In genomic region chr6:166956444-166957086, GRCh38 we compare ENCODE assay signal across 8 cellular contexts. TPM values are rescaled to one million over a fixed set of nuclear protein-coding genes. Genes with fewer than 3 reads are reported as not detected.
DNase-seq lines count a peak whose midpoint lies in the region; ATAC-seq and TF ChIP-seq lines count a peak whose summit lies in the region.

Gene RNASET2, minus strand, starts transcription at chr6:166956550. Its CDS starts 368 bp downstream, at chr6:166956182.

- no peak for TF ChIP-seq RAD21 in IMR-90 (IDR thresholded peaks at IDR 0.05; ENCODE audit: low read length)

- no peak for TF ChIP-seq CTCF in IMR-90 (conservative IDR thresholded peaks at IDR 0.05; ENCODE audit: low read depth, low read length)

- H4K8ac ChIP-seq in IMR-90 (ENCODE audit: low read depth in 2 of 2, low read length in 2 of 2), result peak within 1 kb of the TSS; percentile 54 to 79; a peak in 3 of 4 replicates

- peak within 1 kb of the TSS; percentile 80 for H3K4me2 ChIP-seq in IMR-90 (ENCODE audit: low read depth, low read length)

- H2AK9ac ChIP-seq in IMR-90 (replicated peaks; ENCODE audit: low read depth, low read length, poor library complexity), result peak within 1 kb of the TSS; percentile 68

- peaks cover 10% of the 10 kb centered on the region for H3K4me1 ChIP-seq in IMR-90 (ENCODE audit: control insufficient read depth, insufficient read depth, low read length)
- peaks cover 12% of the 10 kb centered on the region for H3K4me1 ChIP-seq in muscle layer of colon (ENCODE audit: insufficient read depth, low read length)

- H3K9ac ChIP-seq in IMR-90 (ENCODE audit: low read depth, low read length), result peak within 1 kb of the TSS; percentile 70
- H3K9ac ChIP-seq in muscle layer of colon (ENCODE audit: low read length), result peak within 1 kb of the TSS; percentile 57

- H4K5ac ChIP-seq in IMR-90 (ENCODE audit: low read depth, low read length), result peak within 1 kb of the TSS; percentile 36

- H2AFZ ChIP-seq in IMR-90 (replicated peaks; ENCODE audit: low read length, poor library complexity), result peak within 1 kb of the TSS; percentile 96

- peaks cover 75% of the 10 kb centered on the region for H3K4me1 Mint-ChIP-seq in activated T-cell treated with anti-CD3 and anti-CD28 coated beads, Interleukin-2, amount 50 U/mL, for 24 hours (ENCODE audit: low read depth)

- H4K20me1 ChIP-seq in IMR-90 (ENCODE audit: insufficient read depth, low read length), result no peaks in the 10 kb centered on the region

- no peaks in the 10 kb centered on the region for H3K9me3 ChIP-seq in IMR-90 (ENCODE audit: control insufficient read depth, insufficient read depth, low read length)
- no peaks in the 10 kb centered on the region for H3K9me3 ChIP-seq in muscle layer of colon (ENCODE audit: low read length)

- H2BK5ac ChIP-seq in IMR-90 (ENCODE audit: low read depth, low read length, poor library complexity, severe bottlenecking), result no peak within 1 kb of the TSS

- CTCF ChIA-PET in IMR-90 (lab: Yijun Ruan, JAX), result interaction anchor here (0.6 to 1.4 kb wide), 3 partner anchors 10 to 33 kb away, joined by 3 to 4 read pairs (median 3); no protein-coding TSS in a partner anchor

- WGBS in IMR-90 (ENCODE audit: extremely low coverage in 2 of 2, insufficient read length in 1 of 2), 2 experiments, result 1% methylated on average over 33 of the region's 71 CpGs; no CpG with 5 or more reads in 1 of the 2 experiments

- no peak within 1 kb of the TSS for H2BK15ac ChIP-seq in IMR-90 (ENCODE audit: low read depth, low read length)

- H3K27ac ChIP-seq in IMR-90 (ENCODE audit: insufficient read depth, low read length) (peak within 1 kb of the TSS; percentile 50), muscle layer of colon (ENCODE audit: low read depth, low read length) (peak within 1 kb of the TSS; percentile 86)

- H3K23ac ChIP-seq in IMR-90 (ENCODE audit: low read depth, low read length), result no peak within 1 kb of the TSS

- intact Hi-C loops in IMR-90 (cut with micrococcal nuclease), result no loop called here

- peak within 1 kb of the TSS; percentile 96 for H3K27ac Mint-ChIP-seq in activated T-cell treated with anti-CD3 and anti-CD28 coated beads, Interleukin-2, amount 50 U/mL, for 24 hours

- no peak within 1 kb of the TSS for H3K56ac ChIP-seq in IMR-90 (ENCODE audit: extremely low read depth, insufficient read depth, low read length)

- H3K27me3 ChIP-seq in IMR-90 (ENCODE audit: control insufficient read depth, insufficient read depth, low read length) (no peaks in the 10 kb centered on the region), muscle layer of colon (ENCODE audit: control insufficient read depth in 1 of 2, insufficient read depth in 2 of 2, low read length in 2 of 2) (no peaks in the 10 kb centered on the region)

- H3K36me3 ChIP-seq in IMR-90 (ENCODE audit: control insufficient read depth, insufficient read depth, low read length) (no peaks in the 10 kb centered on the region), muscle layer of colon (ENCODE audit: insufficient read depth, low read length) (no peaks in the 10 kb centered on the region)

- no peaks in the 10 kb centered on the region for H3K27me3 Mint-ChIP-seq in activated T-cell treated with anti-CD3 and anti-CD28 coated beads, Interleukin-2, amount 50 U/mL, for 24 hours

- no peak within 1 kb of the TSS for H2BK20ac ChIP-seq in IMR-90 (ENCODE audit: low read depth, low read length)

- no peak within 1 kb of the TSS for H2AK5ac ChIP-seq in IMR-90 (ENCODE audit: low read depth, low read length)

- DNase-seq in DMS 273 treated with DMSO at 0.1 percent for 48 hours (lab: John Stamatoyannopoulos, UW) (peak; percentile 67), IMR-90 (peak; percentile 82), erythroblast (lab: John Stamatoyannopoulos, UW) (peak; percentile 93 to 96)
- DNase-seq in activated T-cell treated with anti-CD3 and anti-CD28 coated beads, Interleukin-2, amount 50 U/mL, for 24 hours, result peak; percentile 100
- peak; percentile 96 to 100 for DNase-seq in stimulated activated CD8-positive, alpha-beta memory T cell treated with anti-CD3 and anti-CD28 coated beads, Interleukin-7, amount 100 ng/mL, for 1 hour (ENCODE audit: low read depth in 2 of 2)

- peaks cover 39% of the 10 kb centered on the region for H3K36me3 Mint-ChIP-seq in activated T-cell treated with anti-CD3 and anti-CD28 coated beads, Interleukin-2, amount 50 U/mL, for 24 hours (ENCODE audit: low read depth)

- 0 out of 2 replicates have a peak within 1 kb of the TSS, but pooled peaks have one; percentile 29 for H3K4ac ChIP-seq in IMR-90 (ENCODE audit: low read depth, low read length)

- no peak; the same call in 1 of the 2 replicates for TF ChIP-seq POLR2A in IMR-90 (IDR thresholded peaks at IDR 0.05; ENCODE audit: low read depth, low read length)
- no peak for TF ChIP-seq POLR2A in erythroblast (IDR thresholded peaks at IDR 0.05; ENCODE audit: low read length)

- POLR2A ChIA-PET in IMR-90 (lab: Charles Lee; ENCODE audit: unreplicated experiment), result no interaction called here

- H4K91ac ChIP-seq in IMR-90 (ENCODE audit: insufficient read depth, low read depth, low read length), result no peak within 1 kb of the TSS; the same call in 1 of the 2 replicates

- no peak within 1 kb of the TSS for H3K14ac ChIP-seq in IMR-90 (replicated peaks; ENCODE audit: low read depth, low read length)

- in situ Hi-C loops in IMR-90 (cut with MboI; ENCODE audit: low sequenced_read_pairs), result no loop called here

- H3K4me3 ChIP-seq in IMR-90 (ENCODE audit: insufficient read depth, low read depth, low read length), result peak within 1 kb of the TSS; percentile 92
- peak within 1 kb of the TSS; percentile 73 to 97 for H3K4me3 ChIP-seq in muscle layer of colon (ENCODE audit: low read depth in 1 of 2, low read length in 2 of 2)

- dilution Hi-C loops in IMR-90 (cut with HindIII; ENCODE audit: low sequenced_read_pairs, unreplicated experiment), result no loop called here

- no peaks in the 10 kb centered on the region for H3K9me3 Mint-ChIP-seq in activated T-cell treated with anti-CD3 and anti-CD28 coated beads, Interleukin-2, amount 50 U/mL, for 24 hours

- peak within 1 kb of the TSS; percentile 90 for H3K4me3 Mint-ChIP-seq in activated T-cell treated with anti-CD3 and anti-CD28 coated beads, Interleukin-2, amount 50 U/mL, for 24 hours

- BruUV-seq in IMR-90 (replicated peaks; lab: Mats Ljungman, UMichigan), result no TSS peak

- no peak within 1 kb of the TSS for H2BK120ac ChIP-seq in IMR-90 (ENCODE audit: low read depth, low read length)

- H3K9me1 ChIP-seq in IMR-90 (ENCODE audit: insufficient read depth, low read length), result no peaks in the 10 kb centered on the region

- ATAC-seq in GM21528 (IDR thresholded peaks at IDR 0.05; ENCODE audit: low FRiP score, unreplicated experiment) (peak; percentile 66), IMR-90 (ENCODE audit: low read depth) (peak; percentile 98)

- H3K79me1 ChIP-seq in IMR-90 (ENCODE audit: low read depth in 1 of 2, low read length in 2 of 2), result peaks cover 0 to 3% of the 10 kb centered on the region in 2 experiments; a peak in 1 of 4 replicates

- no peak within 1 kb of the TSS; the same call in 1 of the 2 replicates for H3K18ac ChIP-seq in IMR-90 (ENCODE audit: low read depth, low read length)

TF ChIP-seq in IMR-90, 13 proteins besides CTCF, POLR2A, EP300 and RAD21 (continues in another document):
- peak; percentile 48; the same call in 1 of the 2 replicates for TF ChIP-seq MAZ (IDR thresholded peaks at IDR 0.05; ENCODE audit: borderline replicate concordance, low read depth, low read length)
- TF ChIP-seq FOS (IDR thresholded peaks at IDR 0.05; ENCODE audit: low read depth, low read length), result no peak
- no peak for TF ChIP-seq RFX5 (IDR thresholded peaks at IDR 0.05; ENCODE audit: low read depth, low read length)
- no peak for TF ChIP-seq CEBPB (IDR thresholded peaks at IDR 0.05; ENCODE audit: low read depth, low read length)
- peak; percentile 88; the same call in 1 of the 2 replicates for TF ChIP-seq MXI1 (IDR thresholded peaks at IDR 0.05; ENCODE audit: borderline replicate concordance, low read depth, low read length)
- no peak for TF ChIP-seq SMC3 (IDR thresholded peaks at IDR 0.05; ENCODE audit: low read depth, low read length)
- no peak for TF ChIP-seq RCOR1 (IDR thresholded peaks at IDR 0.05; ENCODE audit: insufficient replicate concordance, low read length)

TF ChIP-seq in PFSK-1, 5 proteins besides CTCF, POLR2A, EP300 and RAD21:
- TF ChIP-seq SIN3A (IDR thresholded peaks at IDR 0.05; ENCODE audit: borderline replicate concordance, insufficient read depth, low read length) (no peak), POLR2AphosphoS5 (IDR thresholded peaks at IDR 0.05; ENCODE audit: low read depth, low read length) (peak; percentile 62; the same call in 1 of the 2 replicates), FOXP2 (optimal IDR thresholded peaks at IDR 0.05; ENCODE audit: borderline replicate concordance, extremely low read depth, extremely low read length, insufficient read depth) (peak; percentile 60), REST (IDR thresholded peaks at IDR 0.05; ENCODE audit: insufficient read depth in 1 of 2, low read depth in 2 of 2, low read length in 2 of 2) (no peak), TAF1 (IDR thresholded peaks at IDR 0.05; ENCODE audit: borderline replicate concordance, insufficient read depth, low read length) (no peak)

RNA-seq across cellular contexts. Expression of gene RNASET2, which starts in this region (rescaled TPM):
- 13.6 and 14.2 TPM in 2 replicates for total RNA-seq in IMR-90 (2012; rRNA removed)
- polyA plus RNA-seq in IMR-90 (2012; rRNA removed), result 23.6 and 24.9 TPM in 2 replicates
- 40.7 and 68.7 TPM in 2 replicates for polyA plus RNA-seq in IMR-90 (2012; cell fraction: cytosol; rRNA removed)
- 19.1 and 27.8 TPM in 2 replicates for polyA plus RNA-seq in IMR-90 (2012; cell fraction: nucleus; rRNA removed; ENCODE audit: low replicate concordance)
- polyA plus RNA-seq in PFSK-1 (2012; ENCODE audit: insufficient read length, low read depth), result 24.5 TPM

Comparison
In these comparisons a context has a peak if more than half of its experiments do, and no peak if none do; other contexts are left out.
1. Peak in every context shown above with its lines: DNase-seq, ATAC-seq, H3K4me3 ChIP-seq and H3K27ac ChIP-seq.